8 cellular contexts compared by ENCODE assay signal in the genomic region with DNA sequence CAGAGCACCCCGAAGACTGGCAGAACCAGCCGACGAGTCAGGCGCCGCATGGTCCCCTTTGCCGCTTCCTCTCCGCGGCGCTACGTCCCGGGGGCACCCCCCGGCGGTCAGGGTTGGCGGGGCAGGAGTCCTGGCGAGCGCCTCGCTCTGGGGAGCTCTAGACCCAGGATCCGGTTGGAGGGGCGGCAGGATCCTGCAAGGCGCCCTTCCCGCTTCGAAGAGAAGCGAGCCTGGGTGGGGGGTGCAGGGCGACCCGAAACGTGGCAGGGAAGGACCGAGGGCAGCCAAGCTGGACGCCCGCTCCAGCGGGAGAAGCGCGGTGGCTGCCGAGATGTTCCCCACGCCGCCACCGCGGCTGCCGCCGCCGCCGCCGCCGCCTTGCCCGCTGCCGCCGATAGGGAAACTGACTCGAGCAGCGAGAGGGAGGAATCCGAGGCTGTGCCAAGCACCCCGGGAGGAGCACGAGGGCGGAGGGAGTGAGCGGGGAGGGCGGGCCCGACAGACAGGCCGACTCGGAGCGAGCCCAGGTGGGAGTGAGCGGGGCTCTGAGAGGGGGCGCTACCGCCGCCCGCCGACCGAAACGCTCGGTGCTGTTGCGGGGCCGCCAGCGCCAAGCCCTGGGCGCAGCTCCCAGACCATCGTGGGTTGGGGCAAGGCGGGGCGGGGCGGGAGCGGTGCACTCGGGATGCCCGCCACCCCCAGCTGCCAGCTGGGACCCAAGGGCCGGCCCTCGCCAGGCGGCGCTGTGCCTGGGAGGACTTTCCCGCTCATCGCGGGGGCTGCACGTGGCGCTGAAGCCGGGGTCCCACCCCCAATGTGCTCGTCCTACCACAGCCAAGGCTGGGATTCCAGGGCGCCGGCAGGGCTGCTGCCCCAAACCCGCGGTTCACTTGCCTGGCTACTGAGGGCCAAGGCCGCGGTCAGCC. TPM values are rescaled to one million over a fixed set of nuclear protein-coding genes. Genes with fewer than 3 reads are reported as not detected.
A peak's percentile ranks its signal among the peaks of the same experiment; 100 is the strongest.
DNase-seq lines count a peak whose midpoint lies in the region; TF ChIP-seq lines count a peak whose summit lies in the region.

A gene with protein sequence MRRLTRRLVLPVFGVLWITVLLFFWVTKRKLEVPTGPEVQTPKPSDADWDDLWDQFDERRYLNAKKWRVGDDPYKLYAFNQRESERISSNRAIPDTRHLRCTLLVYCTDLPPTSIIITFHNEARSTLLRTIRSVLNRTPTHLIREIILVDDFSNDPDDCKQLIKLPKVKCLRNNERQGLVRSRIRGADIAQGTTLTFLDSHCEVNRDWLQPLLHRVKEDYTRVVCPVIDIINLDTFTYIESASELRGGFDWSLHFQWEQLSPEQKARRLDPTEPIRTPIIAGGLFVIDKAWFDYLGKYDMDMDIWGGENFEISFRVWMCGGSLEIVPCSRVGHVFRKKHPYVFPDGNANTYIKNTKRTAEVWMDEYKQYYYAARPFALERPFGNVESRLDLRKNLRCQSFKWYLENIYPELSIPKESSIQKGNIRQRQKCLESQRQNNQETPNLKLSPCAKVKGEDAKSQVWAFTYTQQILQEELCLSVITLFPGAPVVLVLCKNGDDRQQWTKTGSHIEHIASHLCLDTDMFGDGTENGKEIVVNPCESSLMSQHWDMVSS (minus strand): TSS at position 404 of the 926 bp plus-strand sequence. CDS start 354 bp downstream, at position 50.

- peaks cover 0 to 9% (median 6%) of the 10 kb centered on the region in 4 donors for H3K27me3 ChIP-seq in liver (ENCODE audit: control insufficient read depth in 4 of 4, insufficient read depth in 4 of 4, low read length in 3 of 4)

- TF ChIP-seq RAD21 in liver (IDR thresholded peaks at IDR 0.05), result peak in 1 of 2 donors; percentile 19

- no peaks in the 10 kb centered on the region for H3K36me3 Mint-ChIP-seq in T-helper 1 cell treated with Interleukin-12 subunit alpha and Interleukin-12 subunit beta and Interleukin-4 antibody, amounts not matched to agents 30 μg/mL and 1 μg/mL, for 36 hours (ENCODE audit: low read depth)

- WGBS in liver, result 4% methylated on average over 95 of the region's 95 CpGs

- peak; percentile 7 for TF ChIP-seq CTCF in liver (IDR thresholded peaks at IDR 0.05; ENCODE audit: low read depth, low read length, missing input control)

- H3K27me3 Mint-ChIP-seq in T-helper 1 cell treated with Interleukin-12 subunit alpha and Interleukin-12 subunit beta and Interleukin-4 antibody, amounts not matched to agents 30 μg/mL and 1 μg/mL, for 36 hours (ENCODE audit: low read depth), result peaks cover 52% of the 10 kb centered on the region

- DNase-seq in NCI-H2227 (lab: John Stamatoyannopoulos, UW; ENCODE audit: unreplicated experiment) (peak; percentile 35), NCI-H2227 treated with DMSO at 0.1 percent for 48 hours (lab: John Stamatoyannopoulos, UW) (no peak), HUDEP-2 (lab: John Stamatoyannopoulos, UW; ENCODE audit: unreplicated experiment in 76 of 76) (peak in 62 of 76 experiments; percentile 3 to 81 (median 50)), ecto neural progenitor cell (ENCODE audit: low spot score) (peak; percentile 81), HuH-7 (ENCODE audit: low spot score) (no peak)
- DNase-seq in stimulated activated CD4-positive, alpha-beta T cell treated with anti-CD3 and anti-CD28 coated beads, Interleukin-4, amount 100 ng/mL, for 1 hour, result peak; percentile 29

- peaks cover 10 to 19% (median 14%) of the 10 kb centered on the region in 4 donors for H3K4me1 ChIP-seq in liver (ENCODE audit: control insufficient read depth in 4 of 4, insufficient read depth in 4 of 4, low read length in 3 of 4)

- H3K9ac ChIP-seq in liver (ENCODE audit: low read depth in 1 of 2, low read length in 2 of 2), result no peak within 1 kb of the TSS

- H3K27ac Mint-ChIP-seq in T-helper 1 cell treated with Interleukin-12 subunit alpha and Interleukin-12 subunit beta and Interleukin-4 antibody, amounts not matched to agents 30 μg/mL and 1 μg/mL, for 36 hours, result no peak within 1 kb of the TSS

- H3K36me3 ChIP-seq in liver (ENCODE audit: control insufficient read depth in 4 of 4, insufficient read depth in 3 of 4, low read depth in 1 of 4, low read length in 3 of 4), result no peaks in the 10 kb centered on the region

- peaks cover 5% of the 10 kb centered on the region for H3K4me1 Mint-ChIP-seq in T-helper 1 cell treated with Interleukin-12 subunit alpha and Interleukin-12 subunit beta and Interleukin-4 antibody, amounts not matched to agents 30 μg/mL and 1 μg/mL, for 36 hours (ENCODE audit: low read depth)

- peak within 1 kb of the TSS; percentile 25 to 59 (median 44) for H3K4me3 ChIP-seq in liver (ENCODE audit: low read depth in 1 of 3, low read length in 3 of 3)

- H3K9me3 Mint-ChIP-seq in T-helper 1 cell treated with Interleukin-12 subunit alpha and Interleukin-12 subunit beta and Interleukin-4 antibody, amounts not matched to agents 30 μg/mL and 1 μg/mL, for 36 hours, result no peaks in the 10 kb centered on the region

- peak within 1 kb of the TSS; percentile 28 for H3K4me3 Mint-ChIP-seq in T-helper 1 cell treated with Interleukin-12 subunit alpha and Interleukin-12 subunit beta and Interleukin-4 antibody, amounts not matched to agents 30 μg/mL and 1 μg/mL, for 36 hours

- H3K27ac ChIP-seq in liver (ENCODE audit: low read depth in 1 of 2, low read length in 2 of 2), result no peak within 1 kb of the TSS

- H3K9me3 ChIP-seq in liver (ENCODE audit: control insufficient read depth in 4 of 4, low read length in 3 of 4), result no peaks in the 10 kb centered on the region

TF ChIP-seq in liver, 16 proteins besides CTCF, POLR2A, EP300 and RAD21:
- TF ChIP-seq, protein P1, sequence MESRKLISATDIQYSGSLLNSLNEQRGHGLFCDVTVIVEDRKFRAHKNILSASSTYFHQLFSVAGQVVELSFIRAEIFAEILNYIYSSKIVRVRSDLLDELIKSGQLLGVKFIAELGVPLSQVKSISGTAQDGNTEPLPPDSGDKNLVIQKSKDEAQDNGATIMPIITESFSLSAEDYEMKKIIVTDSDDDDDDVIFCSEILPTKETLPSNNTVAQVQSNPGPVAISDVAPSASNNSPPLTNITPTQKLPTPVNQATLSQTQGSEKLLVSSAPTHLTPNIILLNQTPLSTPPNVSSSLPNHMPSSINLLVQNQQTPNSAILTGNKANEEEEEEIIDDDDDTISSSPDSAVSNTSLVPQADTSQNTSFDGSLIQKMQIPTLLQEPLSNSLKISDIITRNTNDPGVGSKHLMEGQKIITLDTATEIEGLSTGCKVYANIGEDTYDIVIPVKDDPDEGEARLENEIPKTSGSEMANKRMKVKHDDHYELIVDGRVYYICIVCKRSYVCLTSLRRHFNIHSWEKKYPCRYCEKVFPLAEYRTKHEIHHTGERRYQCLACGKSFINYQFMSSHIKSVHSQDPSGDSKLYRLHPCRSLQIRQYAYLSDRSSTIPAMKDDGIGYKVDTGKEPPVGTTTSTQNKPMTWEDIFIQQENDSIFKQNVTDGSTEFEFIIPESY (IDR thresholded peaks at IDR 0.05), result no peak
- no peak for TF ChIP-seq FOXA2 (IDR thresholded peaks at IDR 0.05)
- TF ChIP-seq ATF3 (IDR thresholded peaks at IDR 0.05), result no peak
- TF ChIP-seq TAF1 (conservative IDR thresholded peaks at IDR 0.05), result no peak
- TF ChIP-seq, protein P2, sequence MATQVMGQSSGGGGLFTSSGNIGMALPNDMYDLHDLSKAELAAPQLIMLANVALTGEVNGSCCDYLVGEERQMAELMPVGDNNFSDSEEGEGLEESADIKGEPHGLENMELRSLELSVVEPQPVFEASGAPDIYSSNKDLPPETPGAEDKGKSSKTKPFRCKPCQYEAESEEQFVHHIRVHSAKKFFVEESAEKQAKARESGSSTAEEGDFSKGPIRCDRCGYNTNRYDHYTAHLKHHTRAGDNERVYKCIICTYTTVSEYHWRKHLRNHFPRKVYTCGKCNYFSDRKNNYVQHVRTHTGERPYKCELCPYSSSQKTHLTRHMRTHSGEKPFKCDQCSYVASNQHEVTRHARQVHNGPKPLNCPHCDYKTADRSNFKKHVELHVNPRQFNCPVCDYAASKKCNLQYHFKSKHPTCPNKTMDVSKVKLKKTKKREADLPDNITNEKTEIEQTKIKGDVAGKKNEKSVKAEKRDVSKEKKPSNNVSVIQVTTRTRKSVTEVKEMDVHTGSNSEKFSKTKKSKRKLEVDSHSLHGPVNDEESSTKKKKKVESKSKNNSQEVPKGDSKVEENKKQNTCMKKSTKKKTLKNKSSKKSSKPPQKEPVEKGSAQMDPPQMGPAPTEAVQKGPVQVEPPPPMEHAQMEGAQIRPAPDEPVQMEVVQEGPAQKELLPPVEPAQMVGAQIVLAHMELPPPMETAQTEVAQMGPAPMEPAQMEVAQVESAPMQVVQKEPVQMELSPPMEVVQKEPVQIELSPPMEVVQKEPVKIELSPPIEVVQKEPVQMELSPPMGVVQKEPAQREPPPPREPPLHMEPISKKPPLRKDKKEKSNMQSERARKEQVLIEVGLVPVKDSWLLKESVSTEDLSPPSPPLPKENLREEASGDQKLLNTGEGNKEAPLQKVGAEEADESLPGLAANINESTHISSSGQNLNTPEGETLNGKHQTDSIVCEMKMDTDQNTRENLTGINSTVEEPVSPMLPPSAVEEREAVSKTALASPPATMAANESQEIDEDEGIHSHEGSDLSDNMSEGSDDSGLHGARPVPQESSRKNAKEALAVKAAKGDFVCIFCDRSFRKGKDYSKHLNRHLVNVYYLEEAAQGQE (IDR thresholded peaks at IDR 0.05), result no peak
- no peak for TF ChIP-seq HNF4A (conservative IDR thresholded peaks at IDR 0.05)
- TF ChIP-seq JUND (IDR thresholded peaks at IDR 0.05), result no peak

RNA-seq across cellular contexts. Expression of the gene that starts here (rescaled TPM):
- 1 to 10 TPM; 1.1 to 2.0 TPM for total RNA-seq in liver
- 1 to 10 TPM in 1 of 2 donors, under 1 TPM in 1; 0.86 to 1.9 TPM for polyA plus RNA-seq in liver

Comparison
In these comparisons a context has a peak if more than half of its experiments do, and no peak if none do; other contexts are left out.
1. DNase-seq: peak in NCI-H2227 (single experiment), HUDEP-2 (62 of 76), ecto neural progenitor cell (single experiment) and stimulated activated CD4-positive, alpha-beta T cell treated with anti-CD3 and anti-CD28 coated beads, Interleukin-4, amount 100 ng/mL, for 1 hour (single experiment); none in NCI-H2227 treated with DMSO at 0.1 percent for 48 hours (single experiment) and HuH-7 (single experiment).